In the genomic region with DNA sequence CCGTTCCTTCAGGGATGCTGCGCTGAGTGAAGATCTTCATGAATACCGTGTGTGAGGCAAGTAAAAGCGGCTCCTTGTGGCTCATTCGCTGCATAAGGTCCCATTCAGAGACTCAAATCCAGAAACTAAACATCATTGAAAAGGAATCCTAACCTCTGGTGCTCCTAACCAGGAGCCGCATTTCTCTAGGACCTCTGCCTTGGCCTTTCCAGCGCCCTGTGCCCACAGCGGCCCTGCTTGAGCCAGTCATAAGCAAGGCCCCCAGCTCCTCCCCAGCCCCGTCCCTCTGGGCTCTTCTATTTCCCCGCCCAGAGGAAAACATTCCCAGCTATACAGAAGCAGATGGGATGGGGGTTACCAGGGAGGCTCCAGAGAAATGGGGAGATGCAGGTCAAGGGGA, we compare ENCODE assay signal across 27 cellular contexts.
"Had no signal": no experiment of that assay in that cellular context is flagged by ENCODE, and none has a peak within 500 bp of the region (broad histone marks: within the 10 kb centered on the region; RNA-seq: fewer than 3 reads in every experiment).

No MANE protein-coding gene starts in this region.

- H3K36me3 Mint-ChIP-seq: activated naive CD4-positive, alpha-beta T cell treated with anti-CD3 and anti-CD28 coated beads, Interleukin-2, amount 10 ng/mL, durations not matched to agents 7 days and 5 days; activated naive CD4-positive, alpha-beta T cell treated with anti-CD3 and anti-CD28 coated beads, Interleukin-2, amount 50 U/mL, for 72 hours; activated naive CD8-positive, alpha-beta T cell treated with anti-CD3 and anti-CD28 coated beads, Interleukin-2, amount 10 ng/mL, durations not matched to agents 7 days and 5 days; brain had no signal

- H3K27ac Mint-ChIP-seq: activated B cell treated with CpG ODN at 0.5 μM for 24 hours; activated CD4-positive, alpha-beta memory T cell treated with anti-CD3 and anti-CD28 coated beads, Interleukin-2, amount 10 ng/mL, durations not matched to agents 7 days and 5 days; activated CD4-positive, alpha-beta T cell treated with anti-CD3 and anti-CD28 coated beads, Interleukin-2, amount 10 ng/mL, durations not matched to agents 7 days and 5 days; activated naive CD4-positive, alpha-beta T cell treated with anti-CD3 and anti-CD28 coated beads, Interleukin-2, amount 10 ng/mL, durations not matched to agents 7 days and 5 days; activated naive CD4-positive, alpha-beta T cell treated with anti-CD3 and anti-CD28 coated beads, Interleukin-2, amount 50 U/mL, for 72 hours; activated naive CD8-positive, alpha-beta T cell treated with anti-CD3 and anti-CD28 coated beads, Interleukin-2, amount 10 ng/mL, durations not matched to agents 7 days and 5 days; activated T-helper 1 cell treated with anti-CD3 and anti-CD28 coated beads, Interleukin-12 subunit alpha, Interleukin-12 subunit beta, Interleukin-2, Interleukin-4 antibody, amounts not matched to agents 30 ng/mL and 10 ng/mL and 1 ng/mL, durations not matched to agents 14 hours and 24 hours and 36 hours; brain; effector memory CD8-positive, alpha-beta T cell had no signal

- H3K4me1 Mint-ChIP-seq: activated B cell treated with CpG ODN at 0.5 μM for 24 hours; activated CD4-positive, alpha-beta T cell treated with anti-CD3 and anti-CD28 coated beads, Interleukin-2, amount 10 ng/mL, durations not matched to agents 7 days and 5 days; activated naive CD4-positive, alpha-beta T cell treated with anti-CD3 and anti-CD28 coated beads, Interleukin-2, amount 10 ng/mL, durations not matched to agents 7 days and 5 days had no signal

- H3K9me3 ChIP-seq: ascending aorta, esophagus muscularis mucosa, gastrocnemius medialis had no signal

- DNase-seq: activated B cell treated with CpG ODN at 0.5 μM for 24 hours; activated CD4-positive, alpha-beta memory T cell treated with anti-CD3 and anti-CD28 coated beads, Interleukin-2, amount 10 ng/mL, durations not matched to agents 7 days and 5 days; activated CD4-positive, alpha-beta T cell treated with anti-CD3 and anti-CD28 coated beads, Interleukin-2, amount 10 ng/mL, durations not matched to agents 7 days and 5 days; activated CD4-positive, alpha-beta T cell treated with anti-CD3 and anti-CD28 coated beads, Interleukin-2, amount 50 U/mL, for 4 hours; activated CD8-positive, alpha-beta memory T cell treated with anti-CD3 and anti-CD28 coated beads, Interleukin-2, amount 50 U/mL, for 48 hours; activated gamma-delta T cell; activated naive CD4-positive, alpha-beta T cell; activated naive CD4-positive, alpha-beta T cell treated with anti-CD3 and anti-CD28 coated beads, Interleukin-2, amount 10 ng/mL, durations not matched to agents 7 days and 5 days; activated naive CD8-positive, alpha-beta T cell treated with anti-CD3 and anti-CD28 coated beads, Interleukin-2, amount 10 ng/mL, durations not matched to agents 7 days and 5 days; activated T-cell treated with anti-CD3 and anti-CD28 coated beads for 4 hours; activated T-cell treated with anti-CD3 and anti-CD28 coated beads, Interleukin-2, amount 50 U/mL, for 48 hours; dermis blood vessel endothelial cell; effector CD4-positive, alpha-beta T cell; effector memory CD8-positive, alpha-beta T cell; erythroblast; foreskin keratinocyte; gastrocnemius medialis; glutamatergic neuron; T1000; WERI-Rb-1 had no signal

- H3K27ac ChIP-seq: ascending aorta, coronary artery, esophagus muscularis mucosa, foreskin keratinocyte, gastrocnemius medialis, WERI-Rb-1 had no signal

- ATAC-seq: effector memory CD8-positive, alpha-beta T cell; foreskin keratinocyte; gastrocnemius medialis had no signal

- H3K27me3 ChIP-seq: ascending aorta, gastrocnemius medialis had no signal

- H3K9me3 Mint-ChIP-seq: activated B cell treated with CpG ODN at 0.5 μM for 24 hours; activated CD4-positive, alpha-beta memory T cell treated with anti-CD3 and anti-CD28 coated beads, Interleukin-2, amount 10 ng/mL, durations not matched to agents 7 days and 5 days; activated CD4-positive, alpha-beta T cell treated with anti-CD3 and anti-CD28 coated beads, Interleukin-2, amount 10 ng/mL, durations not matched to agents 7 days and 5 days; activated naive CD4-positive, alpha-beta T cell treated with anti-CD3 and anti-CD28 coated beads, Interleukin-2, amount 10 ng/mL, durations not matched to agents 7 days and 5 days; activated naive CD4-positive, alpha-beta T cell treated with anti-CD3 and anti-CD28 coated beads, Interleukin-2, amount 50 U/mL, for 72 hours; activated naive CD8-positive, alpha-beta T cell treated with anti-CD3 and anti-CD28 coated beads, Interleukin-2, amount 10 ng/mL, durations not matched to agents 7 days and 5 days; activated T-helper 1 cell treated with anti-CD3 and anti-CD28 coated beads, Interleukin-12 subunit alpha, Interleukin-12 subunit beta, Interleukin-2, Interleukin-4 antibody, amounts not matched to agents 30 ng/mL and 10 ng/mL and 1 ng/mL, durations not matched to agents 14 hours and 24 hours and 36 hours; central memory CD8-positive, alpha-beta T cell; effector memory CD8-positive, alpha-beta T cell had no signal

- H3K4me3 ChIP-seq: ascending aorta, coronary artery, esophagus muscularis mucosa, gastrocnemius medialis had no signal

- H3K4me1 ChIP-seq: foreskin keratinocyte had no signal

- H3K27me3 Mint-ChIP-seq: activated CD4-positive, alpha-beta T cell treated with anti-CD3 and anti-CD28 coated beads, Interleukin-2, amount 10 ng/mL, durations not matched to agents 7 days and 5 days had no signal

- H3K36me3 ChIP-seq: ascending aorta, esophagus muscularis mucosa, gastrocnemius medialis, WERI-Rb-1 had no signal

- H3K4me3 Mint-ChIP-seq: activated B cell treated with CpG ODN at 0.5 μM for 24 hours; activated CD4-positive, alpha-beta memory T cell treated with anti-CD3 and anti-CD28 coated beads, Interleukin-2, amount 10 ng/mL, durations not matched to agents 7 days and 5 days; activated CD4-positive, alpha-beta T cell treated with anti-CD3 and anti-CD28 coated beads, Interleukin-2, amount 10 ng/mL, durations not matched to agents 7 days and 5 days; activated naive CD4-positive, alpha-beta T cell treated with anti-CD3 and anti-CD28 coated beads, Interleukin-2, amount 10 ng/mL, durations not matched to agents 7 days and 5 days; activated naive CD8-positive, alpha-beta T cell treated with anti-CD3 and anti-CD28 coated beads, Interleukin-2, amount 10 ng/mL, durations not matched to agents 7 days and 5 days; activated T-helper 1 cell treated with anti-CD3 and anti-CD28 coated beads, Interleukin-12 subunit alpha, Interleukin-12 subunit beta, Interleukin-2, Interleukin-4 antibody, amounts not matched to agents 30 ng/mL and 10 ng/mL and 1 ng/mL, durations not matched to agents 14 hours and 24 hours and 36 hours; brain; central memory CD8-positive, alpha-beta T cell; effector memory CD8-positive, alpha-beta T cell had no signal
